2 cellular contexts compared by ENCODE assay signal in genomic region chr17:81000089-81000630, GRCh38.
TF ChIP-seq lines count a peak whose summit lies in the region.

No MANE protein-coding gene starts in this region.

TF ChIP-seq in GM12891, 5 proteins besides CTCF, POLR2A, EP300 and RAD21:
- TF ChIP-seq POLR2AphosphoS5 (IDR thresholded peaks at IDR 0.05; ENCODE audit: low read depth, low read length) (0 out of 2 replicates have a peak, but pooled peaks have one; percentile 23), TAF1 (IDR thresholded peaks at IDR 0.05; ENCODE audit: low read depth, low read length) (no peak), PAX5 (IDR thresholded peaks at IDR 0.05; ENCODE audit: insufficient read depth, low read length, severe bottlenecking) (no peak)
TF ChIP-seq in GM12891: peak in this region for 1.

TF ChIP-seq in HepG2, 621 proteins besides CTCF, POLR2A, EP300 and RAD21:
- 0 out of 2 replicates have a peak, but pooled peaks have one; percentile 13 for TF ChIP-seq NFKB2 (CRISPR knock-in tag; IDR thresholded peaks at IDR 0.05; ENCODE audit: borderline replicate concordance)
- peak; percentile 56; the same call in 1 of the 2 replicates for TF ChIP-seq RBFOX2 (IDR thresholded peaks at IDR 0.05; ENCODE audit: low read depth, low read length)
- no peak for TF ChIP-seq POGK (CRISPR knock-in tag; conservative IDR thresholded peaks at IDR 0.05)
- TF ChIP-seq NFIC (IDR thresholded peaks at IDR 0.05; ENCODE audit: low read length): no peak
- 0 out of 2 replicates have a peak, but pooled peaks have one; percentile 5 for TF ChIP-seq REL (CRISPR knock-in tag; conservative IDR thresholded peaks at IDR 0.05)
- TF ChIP-seq RARA (CRISPR knock-in tag; IDR thresholded peaks at IDR 0.05): no peak
- no peak for TF ChIP-seq ARID2 (CRISPR knock-in tag; IDR thresholded peaks at IDR 0.05; ENCODE audit: borderline replicate concordance)
- no peak for TF ChIP-seq SP5 (CRISPR knock-in tag; IDR thresholded peaks at IDR 0.05; ENCODE audit: borderline replicate concordance, low read depth)
- TF ChIP-seq PITX1 (CRISPR knock-in tag; IDR thresholded peaks at IDR 0.05): 0 out of 2 replicates have a peak, but pooled peaks have one; percentile 6
- no peak for TF ChIP-seq ZNF232 (CRISPR knock-in tag; IDR thresholded peaks at IDR 0.05; ENCODE audit: borderline replicate concordance)
- TF ChIP-seq ZNF333 (CRISPR knock-in tag; IDR thresholded peaks at IDR 0.05; ENCODE audit: borderline replicate concordance): 0 out of 2 replicates have a peak, but pooled peaks have one; percentile 19
- TF ChIP-seq ZNF276 (CRISPR knock-in tag; IDR thresholded peaks at IDR 0.05; ENCODE audit: low read depth): peak; percentile 5; the same call in 1 of the 2 replicates
- TF ChIP-seq ZSCAN21 (CRISPR knock-in tag; IDR thresholded peaks at IDR 0.05; ENCODE audit: borderline replicate concordance): peak; percentile 36; the same call in 1 of the 2 replicates
- TF ChIP-seq AGO2 (optimal IDR thresholded peaks at IDR 0.05; ENCODE audit: low read depth, low read length): peak; percentile 49
- TF ChIP-seq ZSCAN22 (CRISPR knock-in tag; IDR thresholded peaks at IDR 0.05): no peak
- TF ChIP-seq KMT2A (CRISPR knock-in tag; IDR thresholded peaks at IDR 0.05): peak; percentile 4; the same call in 1 of the 2 replicates
- TF ChIP-seq MAX (IDR thresholded peaks at IDR 0.05): no peak
- no peak for TF ChIP-seq NFE2 (CRISPR knock-in tag; IDR thresholded peaks at IDR 0.05)
- TF ChIP-seq REST (IDR thresholded peaks at IDR 0.05; ENCODE audit: borderline replicate concordance in 1 of 2, low read depth in 1 of 2, low read length in 2 of 2): no peak
- no peak for TF ChIP-seq ISX (CRISPR knock-in tag; conservative IDR thresholded peaks at IDR 0.05)
